In the genomic region with DNA sequence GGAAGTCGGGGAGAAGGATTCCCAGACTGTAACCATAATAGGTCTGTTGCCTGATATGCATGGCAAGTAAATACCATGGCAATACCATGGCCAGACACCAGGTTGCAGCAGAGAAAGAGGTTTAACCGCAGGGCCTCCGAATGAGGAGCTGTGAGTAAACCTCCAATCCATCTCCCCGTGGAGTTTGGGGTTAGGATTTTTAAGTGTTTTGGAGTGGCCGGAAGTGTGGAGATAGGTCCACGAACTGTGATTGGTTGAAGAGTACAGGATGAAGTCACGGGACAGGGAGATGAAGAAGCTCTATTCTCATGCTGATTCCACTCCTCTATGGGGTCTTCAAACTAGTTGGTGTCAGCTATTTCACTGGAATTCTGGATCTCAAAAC, we compare ENCODE assay signal across 9 cellular contexts.
DNase-seq lines count a peak whose midpoint lies in the region; ATAC-seq, FAIRE-seq and TF ChIP-seq lines count a peak whose summit lies in the region.
"Had no signal": no experiment of that assay in that cellular context is flagged by ENCODE, and none has a peak within 500 bp of the region (broad histone marks: within the 10 kb centered on the region; RNA-seq: fewer than 3 reads in every experiment).

No MANE protein-coding gene starts in this region.

- H3K27ac ChIP-seq in KMS-11: no peak overlapping the region
- H3K27ac ChIP-seq: BLaER1 had no signal

- no peaks in the 10 kb centered on the region for H3K36me3 ChIP-seq in KMS-11 (ENCODE audit: insufficient read depth)
- H3K36me3 ChIP-seq: BLaER1 had no signal

- FAIRE-seq in H54 (lab: Jason Lieb, UNC): no peak

- peak; percentile 96 for ATAC-seq in left ventricle myocardium superior

- no peak overlapping the region for H3K4me3 ChIP-seq in KMS-11 (IDR thresholded peaks at IDR 0.05; ENCODE audit: insufficient read depth, low read depth, low read length)
- H3K4me3 ChIP-seq: BLaER1 had no signal

- no peaks in the 10 kb centered on the region for H3K27me3 ChIP-seq in KMS-11 (ENCODE audit: insufficient read depth, low read depth)
- H3K27me3 ChIP-seq: BLaER1 had no signal

- DNase-seq in NCI-H1417 (lab: John Stamatoyannopoulos, UW) (peak; percentile 66 to 95 (median 81)), NCI-H1417 treated with DMSO at 0.1 percent for 48 hours (lab: John Stamatoyannopoulos, UW) (no peak), H54 (ENCODE audit: insufficient read length, low spot score) (peak; percentile 35), RPMI7951 (ENCODE audit: low read depth) (peak; percentile 75), amniotic epithelial cell (ENCODE audit: low read depth) (peak; percentile 78), left ventricle myocardium superior (peak; percentile 65), retina (peak; percentile 64)

- TF ChIP-seq CTCF in KMS-11 (conservative IDR thresholded peaks at IDR 0.05; ENCODE audit: low read depth, low read length): peak; percentile 68

- intact Hi-C loops in left ventricle myocardium superior (cut with micrococcal nuclease): loop anchor here (1.0 to 2.0 kb wide), 2 partner anchors 162 to 195 kb away; no protein-coding TSS in a partner anchor

- H2AFZ ChIP-seq in KMS-11 (ENCODE audit: low read depth): peak overlapping the region; percentile 8; the same call in 1 of the 2 replicates

- H4K20me1 ChIP-seq in KMS-11 (ENCODE audit: insufficient read depth): no peaks in the 10 kb centered on the region
- H4K20me1 ChIP-seq: BLaER1 had no signal

- no peak for TF ChIP-seq POLR2A in H54 (IDR thresholded peaks at IDR 0.05; ENCODE audit: low read depth, low read length)

- no peak overlapping the region for H3K9ac ChIP-seq in KMS-11
- H3K9ac ChIP-seq: BLaER1 had no signal

- H3K4me2 ChIP-seq in KMS-11: 0 out of 2 replicates have a peak overlapping the region, but pooled peaks have one; percentile 13

- H3K4me1 ChIP-seq in KMS-11 (ENCODE audit: low read depth, poor library complexity, severe bottlenecking): no peaks in the 10 kb centered on the region

- no peaks in the 10 kb centered on the region for H3K79me2 ChIP-seq in KMS-11 (ENCODE audit: insufficient read depth, low read depth)
